ENCODE assay signal across 8 cellular contexts in genomic region chrX:119573222-119573621, GRCh38. TPM values are rescaled to one million over a fixed set of nuclear protein-coding genes. Genes with fewer than 3 reads are reported as not detected.
DNase-seq lines count a peak whose midpoint lies in the region; ATAC-seq and TF ChIP-seq lines count a peak whose summit lies in the region.

No MANE protein-coding gene starts in this region.

- TF ChIP-seq POLR2A in tibial nerve (IDR thresholded peaks at IDR 0.05), result no peak

- DNase-seq in activated naive CD4-positive, alpha-beta T cell treated with anti-CD3 and anti-CD28 coated beads for 36 hours, result no peak
- DNase-seq in activated naive CD4-positive, alpha-beta T cell treated with Interleukin-2 at 50 U/mL for 16 hours, result no peak
- DNase-seq in ascending aorta (ENCODE audit: low spot score in 2 of 2), result no peak
- DNase-seq in left lung, result no peak
- no peak for DNase-seq in tibial nerve (ENCODE audit: low spot score in 2 of 2)
- no peak for DNase-seq in stimulated activated CD8-positive, alpha-beta memory T cell treated with anti-CD3 and anti-CD28 coated beads, Interleukin-4, amount 100 ng/mL, for 48 hours
- no peak for DNase-seq in hypothalamus (lab: John Stamatoyannopoulos, UW)
- no peak for DNase-seq in NCI-H187 treated with DMSO at 0.1 percent for 48 hours (lab: John Stamatoyannopoulos, UW)

- peaks cover 12% of the 10 kb centered on the region for H3K4me1 Mint-ChIP-seq in activated naive CD4-positive, alpha-beta T cell treated with anti-CD3 and anti-CD28 coated beads for 36 hours (ENCODE audit: low read depth)

- H3K4me3 ChIP-seq in ascending aorta (peak overlapping the region; percentile 64 to 92), left lung (peak overlapping the region in 1 of 2 donors; percentile 65), tibial nerve (peak overlapping the region in 3 of 4 donors; percentile 63 to 79 (median 65))

- H3K27ac Mint-ChIP-seq in activated naive CD4-positive, alpha-beta T cell treated with anti-CD3 and anti-CD28 coated beads for 36 hours, result no peak overlapping the region

- H3K9me3 ChIP-seq in ascending aorta, result no peaks in the 10 kb centered on the region
- H3K9me3 ChIP-seq in left lung, result no peaks in the 10 kb centered on the region
- no peaks in the 10 kb centered on the region for H3K9me3 ChIP-seq in tibial nerve

- H3K4me3 Mint-ChIP-seq in activated naive CD4-positive, alpha-beta T cell treated with anti-CD3 and anti-CD28 coated beads for 36 hours, result peak overlapping the region; percentile 91

- H3K4me1 ChIP-seq in ascending aorta (peaks cover 0 to 5% of the 10 kb centered on the region in 2 donors), left lung (peaks cover 0 to 10% of the 10 kb centered on the region in 2 donors), tibial nerve (peaks cover 3 to 23% (median 8%) of the 10 kb centered on the region in 4 donors)

- no peak for TF ChIP-seq CTCF in ascending aorta (IDR thresholded peaks at IDR 0.05)
- no peak for TF ChIP-seq CTCF in left lung (IDR thresholded peaks at IDR 0.05)
- TF ChIP-seq CTCF in tibial nerve (IDR thresholded peaks at IDR 0.05), result no peak

- ATAC-seq in left lung, result no peak

- intact Hi-C loops in activated naive CD4-positive, alpha-beta T cell treated with anti-CD3 and anti-CD28 coated beads for 36 hours (cut with micrococcal nuclease), result loop anchor here (5.0 kb wide), 3 partner anchors 219 to 336 kb away; partner anchors contain the start of genes NDUFA1, PGRMC1, RNF113A and RPL39
- intact Hi-C loops in ascending aorta (cut with DNase I), result loop anchor here (5.0 to 10.0 kb wide), 3 partner anchors 219 to 372 kb away; partner anchors contain the start of genes NKAP, RPL39 and UPF3B
- intact Hi-C loops in left lung (cut with DNase I), result no loop called here

- peaks cover 1% of the 10 kb centered on the region for H3K36me3 Mint-ChIP-seq in activated naive CD4-positive, alpha-beta T cell treated with anti-CD3 and anti-CD28 coated beads for 36 hours (ENCODE audit: low read depth)

- H3K27ac ChIP-seq in ascending aorta, result peak overlapping the region; percentile 29 to 94
- H3K27ac ChIP-seq in left lung, result peak overlapping the region; percentile 89 to 90
- H3K27ac ChIP-seq in tibial nerve, result peak overlapping the region in 3 of 4 donors; percentile 94 to 96 (median 95)

- H3K27me3 Mint-ChIP-seq in activated naive CD4-positive, alpha-beta T cell treated with anti-CD3 and anti-CD28 coated beads for 36 hours (ENCODE audit: low read depth), result no peaks in the 10 kb centered on the region

- no peaks in the 10 kb centered on the region for H3K9me3 Mint-ChIP-seq in activated naive CD4-positive, alpha-beta T cell treated with anti-CD3 and anti-CD28 coated beads for 36 hours

- CTCF ChIA-PET in activated naive CD4-positive, alpha-beta T cell treated with anti-CD3 and anti-CD28 coated beads for 36 hours (lab: Charles Lee), result no interaction called here

- no peaks in the 10 kb centered on the region for H3K36me3 ChIP-seq in ascending aorta
- H3K36me3 ChIP-seq in left lung, result no peaks in the 10 kb centered on the region
- no peaks in the 10 kb centered on the region for H3K36me3 ChIP-seq in tibial nerve

- TF ChIP-seq EP300 in tibial nerve (IDR thresholded peaks at IDR 0.05), result no peak

- H3K27me3 ChIP-seq in ascending aorta (no peaks in the 10 kb centered on the region), left lung (no peaks in the 10 kb centered on the region), tibial nerve (no peaks in the 10 kb centered on the region)

- WGBS in tibial nerve, 2 donors, result 53 to 87% methylated on average over 3 of the region's 3 CpGs

RNA-seq across cellular contexts. Expression of gene UBE2A, which starts 1.1 kb away (rescaled TPM):
- total RNA-seq in activated naive CD4-positive, alpha-beta T cell treated with anti-CD3 and anti-CD28 coated beads for 36 hours, result 10 to 100 TPM; 46.1 to 49.8 TPM
- total RNA-seq in ascending aorta (28.4 TPM), left lung (10 to 100 TPM; 60.4 to 73.2 TPM), tibial nerve (10 to 100 TPM; 31.8 to 62.5 (median 40.5) TPM)

RNA-seq across cellular contexts. Expression of gene STEEP1, which starts 8.0 kb away (rescaled TPM):
- total RNA-seq in activated naive CD4-positive, alpha-beta T cell treated with anti-CD3 and anti-CD28 coated beads for 36 hours, result 10 to 100 TPM; 19.6 to 20.7 TPM
- total RNA-seq in ascending aorta (22.2 TPM), left lung (10 to 100 TPM; 19.5 to 21.2 TPM), tibial nerve (10 to 100 TPM; 19.2 to 35.5 (median 30.2) TPM)

RNA-seq across cellular contexts. Expression of gene NKRF, which starts 33.0 kb away (rescaled TPM):
- total RNA-seq in activated naive CD4-positive, alpha-beta T cell treated with anti-CD3 and anti-CD28 coated beads for 36 hours, result 10 to 100 TPM; 15.8 to 17.0 TPM
- 2.8 TPM for total RNA-seq in ascending aorta
- total RNA-seq in left lung, result 1 to 10 TPM; 7.0 to 8.8 TPM
- total RNA-seq in tibial nerve, result 1 to 10 TPM; 4.4 to 9.0 (median 6.4) TPM

Comparison
In these comparisons a context has a peak if more than half of its experiments do, and no peak if none do; other contexts are left out.
1. intact Hi-C loops: an anchor here in activated naive CD4-positive, alpha-beta T cell treated with anti-CD3 and anti-CD28 coated beads for 36 hours (5.0 kb wide) and ascending aorta (5.0 to 10.0 kb wide); none called in left lung.